Comparison of ENCODE assay signal across 24 cellular contexts in the genomic region with DNA sequence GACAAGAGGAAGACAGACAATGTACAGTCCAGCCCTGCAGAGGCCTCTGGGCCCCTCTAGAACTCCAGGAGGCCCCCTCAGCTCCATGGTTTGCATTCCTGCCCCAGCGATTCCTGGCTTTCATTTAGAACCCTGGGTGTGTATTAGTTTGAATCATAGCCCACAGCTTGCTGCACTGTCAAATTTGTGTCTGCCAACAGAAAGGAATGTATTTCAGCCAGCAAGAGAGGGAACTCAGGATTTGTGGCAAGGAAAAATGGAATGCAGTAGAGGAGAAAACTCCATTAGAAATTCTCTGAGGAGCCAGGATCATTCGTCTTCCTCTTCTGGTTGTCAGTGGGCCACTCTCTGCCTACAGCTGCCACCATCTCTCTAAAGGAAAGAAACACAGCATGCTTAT. TPM values are rescaled to one million over a fixed set of nuclear protein-coding genes. Genes with fewer than 3 reads are reported as not detected.
A peak's percentile ranks its signal among the peaks of the same experiment; 100 is the strongest.
DNase-seq lines count a peak whose midpoint lies in the region; ATAC-seq and TF ChIP-seq lines count a peak whose summit lies in the region.
"Had no signal": no experiment of that assay in that cellular context is flagged by ENCODE, and none has a peak within 500 bp of the region (broad histone marks: within the 10 kb centered on the region; RNA-seq: fewer than 3 reads in every experiment).

No MANE protein-coding gene starts in this region.

- H3K9me3 ChIP-seq in cardiac muscle cell (ENCODE audit: low read depth) (no peaks in the 10 kb centered on the region), HAP-1 (no peaks in the 10 kb centered on the region)
- H3K9me3 ChIP-seq: BLaER1 had no signal

- H3K4me3 Mint-ChIP-seq in brain = peak overlapping the region in 1 of 5 experiments; percentile 31
- H3K4me3 Mint-ChIP-seq in mesothelial cell of epicardium = no peak overlapping the region
- peak overlapping the region; percentile 18 for H3K4me3 Mint-ChIP-seq in type B pancreatic cell
- H3K4me3 Mint-ChIP-seq: CD4-positive, CD25-positive, alpha-beta regulatory T cell had no signal

- H3K27ac Mint-ChIP-seq in brain = peak overlapping the region; percentile 2 to 93 (median 45)
- H3K27ac Mint-ChIP-seq in mesothelial cell of epicardium = peak overlapping the region; percentile 48
- H3K27ac Mint-ChIP-seq in type B pancreatic cell = no peak overlapping the region
- H3K27ac Mint-ChIP-seq: CD4-positive, CD25-positive, alpha-beta regulatory T cell had no signal

- H3K36me3 Mint-ChIP-seq in brain (no peaks in the 10 kb centered on the region), mesothelial cell of epicardium (no peaks in the 10 kb centered on the region), type B pancreatic cell (no peaks in the 10 kb centered on the region)
- H3K36me3 Mint-ChIP-seq: CD4-positive, CD25-positive, alpha-beta regulatory T cell had no signal

- in situ Hi-C loops in HAP-1 (cut with MboI; ENCODE audit: low sequenced_read_pairs) = no loop called here

- H3K27ac ChIP-seq in cardiac muscle cell = peak overlapping the region; percentile 13
- H3K27ac ChIP-seq: 22Rv1, BLaER1 had no signal

- no peak for TF ChIP-seq CTCF in cardiac muscle cell (IDR thresholded peaks at IDR 0.05; ENCODE audit: low read depth, low read length)
- no peak for TF ChIP-seq CTCF in brain (conservative IDR thresholded peaks at IDR 0.05)
- no peak for TF ChIP-seq CTCF in mesothelial cell of epicardium (IDR thresholded peaks at IDR 0.05; ENCODE audit: unreplicated experiment)
- no peak for TF ChIP-seq CTCF in type B pancreatic cell (conservative IDR thresholded peaks at IDR 0.05)

- intact Hi-C loops in cardiac septum (cut with DNase I) = no loop called here

- no peak for ATAC-seq in HG03432 (IDR thresholded peaks at IDR 0.05; ENCODE audit: unreplicated experiment)
- ATAC-seq: PC-3, SK-N-SH treated with all-trans-retinoic acid at 6 μM for 48 hours had no signal

- H3K36me3 ChIP-seq in cardiac muscle cell (no peaks in the 10 kb centered on the region), HAP-1 (replicated peaks) (no peaks in the 10 kb centered on the region)
- H3K36me3 ChIP-seq: BLaER1 had no signal

- peaks cover 24% of the 10 kb centered on the region for H3K4me1 Mint-ChIP-seq in brain
- H3K4me1 Mint-ChIP-seq in mesothelial cell of epicardium = peaks cover 22% of the 10 kb centered on the region
- H3K4me1 Mint-ChIP-seq in type B pancreatic cell (ENCODE audit: unreplicated experiment) = peaks cover 13% of the 10 kb centered on the region
- H3K4me1 Mint-ChIP-seq: CD4-positive, CD25-positive, alpha-beta regulatory T cell had no signal

- H3K4me1 ChIP-seq in cardiac muscle cell (ENCODE audit: low read depth) (peaks cover 9% of the 10 kb centered on the region), HAP-1 (peaks cover 2% of the 10 kb centered on the region; the same call in 1 of the 2 replicates)
- H3K4me1 ChIP-seq: BLaER1 had no signal

- no peaks in the 10 kb centered on the region for H3K9me3 Mint-ChIP-seq in brain
- H3K9me3 Mint-ChIP-seq in mesothelial cell of epicardium = no peaks in the 10 kb centered on the region
- H3K9me3 Mint-ChIP-seq in type B pancreatic cell = no peaks in the 10 kb centered on the region

- H3K27me3 ChIP-seq in cardiac muscle cell (no peaks in the 10 kb centered on the region), HAP-1 (ENCODE audit: low read depth) (0 out of 2 replicates have a peak, but pooled peaks cover 3% of the 10 kb centered on the region)
- H3K27me3 ChIP-seq: BLaER1 had no signal

- H3K27me3 Mint-ChIP-seq in brain (peaks cover 7% of the 10 kb centered on the region), mesothelial cell of epicardium (ENCODE audit: low read depth) (peaks cover 6% of the 10 kb centered on the region), type B pancreatic cell (no peaks in the 10 kb centered on the region)

- H3K4me3 ChIP-seq in cardiac muscle cell (no peak overlapping the region), HAP-1 (no peak overlapping the region)
- H3K4me3 ChIP-seq: BLaER1 had no signal

- DNase-seq in cardiac muscle cell (ENCODE audit: low read depth in 1 of 2, low spot score in 1 of 2) (peak in 1 of 2 donors; percentile 61), cardiac septum (ENCODE audit: low spot score) (no peak), mesothelial cell of epicardium (ENCODE audit: low spot score in 2 of 2, unreplicated experiment in 2 of 2) (no peak), type B pancreatic cell (ENCODE audit: extremely low spot score, unreplicated experiment) (no peak), HAP-1 (ENCODE audit: low spot score in 2 of 2) (no peak), NCI-H510A treated with DMSO at 0.1 percent for 48 hours (lab: John Stamatoyannopoulos, UW) (no peak)
- DNase-seq: ACHN; CD4-positive, CD25-positive, alpha-beta regulatory T cell; GOT3; HCEC 1CT; NCI-H1048; NCI-H1436; NCI-H187; NCI-H2081 treated with DMSO at 0.1 percent for 48 hours; NCI-H2171; NCI-H226; NCI-H524 treated with DMSO at 0.1 percent for 48 hours; NCI-H774; PC-3 had no signal

RNA-seq across cellular contexts. Expression of a gene that starts 27.9 kb away (rescaled TPM):
- 31.6 and 40.3 TPM in 2 replicates for total RNA-seq in cardiac muscle cell
- 31.2 and 32.2 TPM in 2 replicates for polyA plus RNA-seq in cardiac muscle cell
- 19.6 TPM for total RNA-seq in cardiac septum
- polyA plus RNA-seq in brain (ENCODE audit: insufficient read depth, low read depth, low replicate concordance) = 10.3 TPM
- total RNA-seq in mesothelial cell of epicardium = 71.4 to 76.0 TPM (median 73.1 TPM) in 3 replicates
- total RNA-seq in type B pancreatic cell (ENCODE audit: low replicate concordance) = 63.2 and 65.5 TPM in 2 replicates
